13 cellular contexts compared by ENCODE assay signal in genomic region chr19:1746401-1747284, GRCh38. TPM values are rescaled to one million over a fixed set of nuclear protein-coding genes. Genes with fewer than 3 reads are reported as not detected.
DNase-seq lines count a peak whose midpoint lies in the region; ATAC-seq and TF ChIP-seq lines count a peak whose summit lies in the region.
"Had no signal": no experiment of that assay in that cellular context is flagged by ENCODE, and none has a peak within 500 bp of the region (broad histone marks: within the 10 kb centered on the region; RNA-seq: fewer than 3 reads in every experiment).

No MANE protein-coding gene starts in this region.

- peak overlapping the region in 1 of 2 experiments; percentile 54; a peak in 1 of 5 replicates for H3K4me3 Mint-ChIP-seq in H9
- H3K4me3 Mint-ChIP-seq: nephron had no signal

- H3K4me3 ChIP-seq in iPS-20b (ENCODE audit: low read length), result 0 out of 2 replicates have a peak overlapping the region, but pooled peaks have one; percentile 14
- H3K4me3 ChIP-seq: body of pancreas, heart left ventricle, MG63 had no signal

- peak overlapping the region; percentile 78 for H2BK20ac ChIP-seq in H9 (ENCODE audit: low read depth, low read length, poor library complexity, severe bottlenecking)

- peaks cover 22% of the 10 kb centered on the region for H3K23me2 ChIP-seq in H9 (ENCODE audit: insufficient read length, low read depth, low read length, poor library complexity, severe bottlenecking)

- no peaks in the 10 kb centered on the region for H3K36me3 Mint-ChIP-seq in H9 (ENCODE audit: insufficient read depth in 1 of 3, low read depth in 3 of 3)
- H3K36me3 Mint-ChIP-seq: type B pancreatic cell had no signal

- no peaks in the 10 kb centered on the region for H3K36me3 ChIP-seq in iPS-20b (ENCODE audit: insufficient read depth, low read depth, low read length)
- H3K36me3 ChIP-seq: heart left ventricle, MG63 had no signal

- H2BK5ac ChIP-seq in H9 (ENCODE audit: insufficient read length, low read length), result no peak overlapping the region

- H2AFZ ChIP-seq in H9 (ENCODE audit: low read length), result no peak overlapping the region

- no peak overlapping the region for H3K14ac ChIP-seq in H9 (ENCODE audit: insufficient read depth, low read length)

- H2BK15ac ChIP-seq in H9 (ENCODE audit: low read depth, low read length), result no peak overlapping the region

- no peak overlapping the region for H3K23ac ChIP-seq in H9 (ENCODE audit: insufficient read length, low read depth, low read length)

- no peak overlapping the region for H3K27ac ChIP-seq in H9 (ENCODE audit: insufficient read length, low read depth, low read length)
- H3K27ac ChIP-seq in iPS-20b (ENCODE audit: low read length), result no peak overlapping the region
- H3K27ac ChIP-seq: body of pancreas, heart left ventricle had no signal

- H3K27ac Mint-ChIP-seq in H9, result no peak overlapping the region
- H3K27ac Mint-ChIP-seq: nephron had no signal

- no peak overlapping the region for H2BK120ac ChIP-seq in H9 (ENCODE audit: low read depth, low read length, poor library complexity, severe bottlenecking)

- H3K9ac ChIP-seq in H9 (ENCODE audit: extremely low read depth, insufficient read length, low read length) (no peak overlapping the region), iPS-20b (ENCODE audit: low read depth, low read length) (no peak overlapping the region)

- H3K27me3 ChIP-seq in H9 (ENCODE audit: insufficient read depth, low read length) (peaks cover 59% of the 10 kb centered on the region), iPS-20b (ENCODE audit: insufficient read depth, low read length) (peaks cover 89% of the 10 kb centered on the region)

- DNase-seq in AG20443 (ENCODE audit: low spot score), result peak; percentile 64
- no peak for DNase-seq in H9
- DNase-seq in UCSD-AML1 (lab: John Stamatoyannopoulos, UW; ENCODE audit: unreplicated experiment), result peak; percentile 38
- no peak for DNase-seq in activated gamma-delta T cell (lab: John Stamatoyannopoulos, UW)
- no peak for DNase-seq in stimulated activated CD4-positive, alpha-beta T cell treated with anti-CD3 and anti-CD28 coated beads, Interleukin-4, amount 100 ng/mL, for 24 hours
- no peak for DNase-seq in KBM-7
- DNase-seq: heart left ventricle had no signal

- ATAC-seq in GM19455 (IDR thresholded peaks at IDR 0.05; ENCODE audit: unreplicated experiment), result no peak
- ATAC-seq: heart left ventricle had no signal

- H3K9me3 ChIP-seq in H9 (ENCODE audit: control insufficient read depth, low read depth, low read length), result no peaks in the 10 kb centered on the region
- no peaks in the 10 kb centered on the region for H3K9me3 ChIP-seq in iPS-20b (ENCODE audit: insufficient read depth, low read depth, low read length)
- H3K9me3 ChIP-seq: body of pancreas, heart left ventricle, MG63 had no signal

- H2BK12ac ChIP-seq in H9 (ENCODE audit: insufficient read length, low read depth, low read length), result no peak overlapping the region

- H4K5ac ChIP-seq in H9 (ENCODE audit: insufficient read length, low read depth, low read length), result no peak overlapping the region

- no peak overlapping the region for H3K56ac ChIP-seq in H9 (ENCODE audit: insufficient read length, low read depth, low read length)

- H3K4me1 Mint-ChIP-seq in H9, result peaks cover 9 to 22% of the 10 kb centered on the region in 2 experiments
- H3K4me1 Mint-ChIP-seq: nephron had no signal

- no peak for TF ChIP-seq CTCF in H9 (conservative IDR thresholded peaks at IDR 0.05)

- H4K20me1 ChIP-seq in H9 (ENCODE audit: control insufficient read depth, insufficient read depth, insufficient read length), result no peaks in the 10 kb centered on the region

- H3T11ph ChIP-seq in H9 (ENCODE audit: low read length), result no peak overlapping the region

- H3K4ac ChIP-seq in H9 (ENCODE audit: low read depth, low read length), result no peak overlapping the region

- H3K79me1 ChIP-seq in H9 (ENCODE audit: insufficient read depth, low read depth, low read length, poor library complexity, severe bottlenecking), result no peaks in the 10 kb centered on the region

- H3K9me3 Mint-ChIP-seq in H9, result no peaks in the 10 kb centered on the region; a peak in 1 of 5 replicates
- H3K9me3 Mint-ChIP-seq: type B pancreatic cell had no signal

- peaks cover 95% of the 10 kb centered on the region for H3K27me3 Mint-ChIP-seq in H9 (ENCODE audit: low read depth)

- H4K91ac ChIP-seq in H9 (ENCODE audit: insufficient read length, low read depth, low read length), result no peak overlapping the region

- in situ Hi-C loops in KBM-7 (cut with MboI; ENCODE audit: low pct_unique_long_range_greater_than_20kb, low sequenced_read_pairs), result no loop called here

- no peak overlapping the region for H2AK5ac ChIP-seq in H9 (ENCODE audit: insufficient read length, low read length)

- H3K4me2 ChIP-seq in H9 (ENCODE audit: insufficient read depth, insufficient read length, low read length), result peak overlapping the region; percentile 52

- H3K18ac ChIP-seq in H9 (ENCODE audit: insufficient read length, low read depth, low read length), result no peak overlapping the region

- H3K4me1 ChIP-seq in H9 (ENCODE audit: insufficient read depth, low read length), result no peaks in the 10 kb centered on the region; the same call in 1 of the 2 replicates
- no peaks in the 10 kb centered on the region for H3K4me1 ChIP-seq in iPS-20b (ENCODE audit: insufficient read depth, low read length)

- H4K8ac ChIP-seq in H9 (replicated peaks; ENCODE audit: insufficient read length, low read depth, low read length), result no peak overlapping the region

- no peaks in the 10 kb centered on the region for H3K79me2 ChIP-seq in H9 (ENCODE audit: insufficient read depth, low read length)

- no CpG with 5 or more reads among the region's 31 CpGs for WGBS in H9 (ENCODE audit: extremely low coverage, insufficient read length, low lambda C conversion rate)

RNA-seq across cellular contexts. Expression of gene ONECUT3, which starts 6.7 kb away (rescaled TPM):
- 0.04 and 0.07 TPM in 2 replicates for total RNA-seq in H9 (2021)
- total RNA-seq: heart left ventricle had no signal

Comparison
In these comparisons a context has a peak if more than half of its experiments do, and no peak if none do; other contexts are left out.
1. DNase-seq: peak in AG20443 (single experiment) and UCSD-AML1 (single experiment); none in H9 (single experiment), activated gamma-delta T cell (single experiment), stimulated activated CD4-positive, alpha-beta T cell treated with anti-CD3 and anti-CD28 coated beads, Interleukin-4, amount 100 ng/mL, for 24 hours (single experiment) and KBM-7 (single experiment).